20 cellular contexts compared by ENCODE assay signal in genomic region chr3:38268522-38268921, GRCh38. TPM values are rescaled to one million over a fixed set of nuclear protein-coding genes. Genes with fewer than 3 reads are reported as not detected.
DNase-seq lines count a peak whose midpoint lies in the region; ATAC-seq, FAIRE-seq and TF ChIP-seq lines count a peak whose summit lies in the region.
"Had no signal": no experiment of that assay in that cellular context is flagged by ENCODE, and none has a peak within 500 bp of the region (broad histone marks: within the 10 kb centered on the region; RNA-seq: fewer than 3 reads in every experiment).

No MANE protein-coding gene starts in this region.

- POLR2A ChIA-PET in activated CD4-positive, alpha-beta memory T cell treated with anti-CD3 and anti-CD28 coated beads, Interleukin-2, amount 10 ng/mL, durations not matched to agents 7 days and 5 days (lab: Charles Lee): no interaction called here

- H3K36me3 Mint-ChIP-seq in stimulated activated memory B cell treated with anti-CD40 and anti-IgM and Interleukin-4, amounts not matched to agents 10 μg/mL and 1 μg/mL and 100 μg/mL, for 72 hours: peaks cover 12% of the 10 kb centered on the region
- H3K36me3 Mint-ChIP-seq in activated CD4-positive, alpha-beta memory T cell treated with anti-CD3 and anti-CD28 coated beads, Interleukin-2, amount 10 ng/mL, durations not matched to agents 7 days and 5 days (ENCODE audit: low read depth): peaks cover 3% of the 10 kb centered on the region

- no peak for DNase-seq in GM19239 (ENCODE audit: insufficient read length, low spot score)
- peak in 1 of 2 experiments; percentile 74 for DNase-seq in HL-60 (ENCODE audit: low read depth in 1 of 2, low spot score in 1 of 2)
- peak; percentile 53 for DNase-seq in SKM-1 (lab: John Stamatoyannopoulos, UW; ENCODE audit: unreplicated experiment)
- no peak for DNase-seq in cerebellar nuclear complex (lab: John Stamatoyannopoulos, UW)
- no peak for DNase-seq in central memory CD4-positive, alpha-beta T cell
- DNase-seq in D341Med (ENCODE audit: low spot score): no peak
- DNase-seq in activated CD4-positive, alpha-beta memory T cell treated with anti-CD3 and anti-CD28 coated beads, Interleukin-2, amount 10 ng/mL, durations not matched to agents 7 days and 5 days: no peak
- DNase-seq: activated CD4-positive, alpha-beta T cell treated with anti-CD3 and anti-CD28 coated beads for 1 hour; activated CD8-positive, alpha-beta memory T cell treated with anti-CD3 and anti-CD28 coated beads, Interleukin-2, amount 50 U/mL, for 48 hours; DMS79; effector CD8-positive, alpha-beta T cell; left lung; NCI-H1417; PC-3; spleen had no signal

- FAIRE-seq in GM19239 (lab: Jason Lieb, UNC): peak; percentile 42
- FAIRE-seq: HepG2 had no signal

- no peak for TF ChIP-seq CTCF in HL-60 (IDR thresholded peaks at IDR 0.05; ENCODE audit: insufficient read depth, low read length)

- no peaks in the 10 kb centered on the region for H3K27me3 ChIP-seq in HL-60 (ENCODE audit: insufficient read depth, poor library complexity, severe bottlenecking)
- H3K27me3 ChIP-seq: left lung, spleen had no signal

- H3K4me1 Mint-ChIP-seq in stimulated activated memory B cell treated with anti-CD40 and anti-IgM and Interleukin-4, amounts not matched to agents 10 μg/mL and 1 μg/mL and 100 μg/mL, for 72 hours: peaks cover 19% of the 10 kb centered on the region
- H3K4me1 Mint-ChIP-seq in activated CD4-positive, alpha-beta memory T cell treated with anti-CD3 and anti-CD28 coated beads, Interleukin-2, amount 10 ng/mL, durations not matched to agents 7 days and 5 days: peaks cover 14% of the 10 kb centered on the region

- peak overlapping the region; percentile 34 for H3K27ac ChIP-seq in HL-60 (replicated peaks)
- H3K27ac ChIP-seq: C4-2B, prostate gland had no signal

- no peak overlapping the region for H3K4me3 ChIP-seq in HL-60 (replicated peaks; ENCODE audit: insufficient read depth, low read length)
- H3K4me3 ChIP-seq: left lung, prostate gland had no signal

- H3K27me3 Mint-ChIP-seq in stimulated activated memory B cell treated with anti-CD40 and anti-IgM and Interleukin-4, amounts not matched to agents 10 μg/mL and 1 μg/mL and 100 μg/mL, for 72 hours: no peaks in the 10 kb centered on the region
- no peaks in the 10 kb centered on the region for H3K27me3 Mint-ChIP-seq in activated CD4-positive, alpha-beta memory T cell treated with anti-CD3 and anti-CD28 coated beads, Interleukin-2, amount 10 ng/mL, durations not matched to agents 7 days and 5 days
- H3K27me3 Mint-ChIP-seq: activated naive CD4-positive, alpha-beta T cell treated with anti-CD3 and anti-CD28 coated beads, Interleukin-2, amount 50 U/mL, for 24 hours had no signal

- H3K4me3 Mint-ChIP-seq in stimulated activated memory B cell treated with anti-CD40 and anti-IgM and Interleukin-4, amounts not matched to agents 10 μg/mL and 1 μg/mL and 100 μg/mL, for 72 hours: no peak overlapping the region
- H3K4me3 Mint-ChIP-seq in activated CD4-positive, alpha-beta memory T cell treated with anti-CD3 and anti-CD28 coated beads, Interleukin-2, amount 10 ng/mL, durations not matched to agents 7 days and 5 days: no peak overlapping the region
- H3K4me3 Mint-ChIP-seq: activated naive CD4-positive, alpha-beta T cell treated with anti-CD3 and anti-CD28 coated beads, Interleukin-2, amount 50 U/mL, for 24 hours had no signal

- H3K27ac Mint-ChIP-seq in stimulated activated memory B cell treated with anti-CD40 and anti-IgM and Interleukin-4, amounts not matched to agents 10 μg/mL and 1 μg/mL and 100 μg/mL, for 72 hours: peak overlapping the region; percentile 3
- no peak overlapping the region for H3K27ac Mint-ChIP-seq in activated CD4-positive, alpha-beta memory T cell treated with anti-CD3 and anti-CD28 coated beads, Interleukin-2, amount 10 ng/mL, durations not matched to agents 7 days and 5 days
- H3K27ac Mint-ChIP-seq: activated naive CD4-positive, alpha-beta T cell treated with anti-CD3 and anti-CD28 coated beads, Interleukin-2, amount 50 U/mL, for 24 hours had no signal

- peaks cover 2% of the 10 kb centered on the region for H3K9me3 Mint-ChIP-seq in stimulated activated memory B cell treated with anti-CD40 and anti-IgM and Interleukin-4, amounts not matched to agents 10 μg/mL and 1 μg/mL and 100 μg/mL, for 72 hours
- H3K9me3 Mint-ChIP-seq in activated CD4-positive, alpha-beta memory T cell treated with anti-CD3 and anti-CD28 coated beads, Interleukin-2, amount 10 ng/mL, durations not matched to agents 7 days and 5 days: no peaks in the 10 kb centered on the region
- H3K9me3 Mint-ChIP-seq: activated naive CD4-positive, alpha-beta T cell treated with anti-CD3 and anti-CD28 coated beads, Interleukin-2, amount 50 U/mL, for 24 hours had no signal

- CTCF ChIA-PET in activated CD4-positive, alpha-beta memory T cell treated with anti-CD3 and anti-CD28 coated beads, Interleukin-2, amount 10 ng/mL, durations not matched to agents 7 days and 5 days (lab: Charles Lee): no interaction called here

- peak; percentile 63 for ATAC-seq in stimulated activated memory B cell treated with anti-CD40 and anti-IgM and Interleukin-4, amounts not matched to agents 10 μg/mL and 1 μg/mL and 100 μg/mL, for 72 hours
- ATAC-seq: HepG2, left lung, PC-3 had no signal

RNA-seq across cellular contexts. Expression of gene SLC22A13, which starts 2.9 kb away (rescaled TPM):
- total RNA-seq in activated CD4-positive, alpha-beta memory T cell treated with anti-CD3 and anti-CD28 coated beads, Interleukin-2, amount 10 ng/mL, durations not matched to agents 7 days and 5 days: under 1 TPM; 0.25 to 0.28 TPM
- total RNA-seq: HepG2 had no signal

RNA-seq across cellular contexts. Expression of gene SLC22A14, which starts 13.6 kb away (rescaled TPM):
- total RNA-seq in activated CD4-positive, alpha-beta memory T cell treated with anti-CD3 and anti-CD28 coated beads, Interleukin-2, amount 10 ng/mL, durations not matched to agents 7 days and 5 days: not detected
- total RNA-seq: HepG2 had no signal
